ENCODE assay signal across 8 cellular contexts in genomic region chr2:60550151-60550983, GRCh38. TPM values are rescaled to one million over a fixed set of nuclear protein-coding genes. Genes with fewer than 3 reads are reported as not detected.
DNase-seq lines count a peak whose midpoint lies in the region; ATAC-seq and TF ChIP-seq lines count a peak whose summit lies in the region.

No MANE protein-coding gene starts in this region.

- H3K9me3 Mint-ChIP-seq in dendritic cell treated with granulocyte-macrophage colony-stimulating factor and Interleukin-4, amounts not matched to agents 40 ng/mL and 50 ng/mL, for 4 days = no peaks in the 10 kb centered on the region

- no peaks in the 10 kb centered on the region for H3K36me3 ChIP-seq in liver (ENCODE audit: control insufficient read depth in 4 of 4, insufficient read depth in 3 of 4, low read depth in 1 of 4, low read length in 3 of 4)

- no peaks in the 10 kb centered on the region for H3K27me3 Mint-ChIP-seq in dendritic cell treated with granulocyte-macrophage colony-stimulating factor and Interleukin-4, amounts not matched to agents 40 ng/mL and 50 ng/mL, for 4 days

- TF ChIP-seq CTCF in liver (IDR thresholded peaks at IDR 0.05; ENCODE audit: low read depth, low read length, missing input control) = peak; percentile 61

- peak overlapping the region; percentile 94 for H3K4me3 Mint-ChIP-seq in dendritic cell treated with granulocyte-macrophage colony-stimulating factor and Interleukin-4, amounts not matched to agents 40 ng/mL and 50 ng/mL, for 4 days

- peak overlapping the region; percentile 88 for H3K27ac Mint-ChIP-seq in dendritic cell treated with granulocyte-macrophage colony-stimulating factor and Interleukin-4, amounts not matched to agents 40 ng/mL and 50 ng/mL, for 4 days

- peak overlapping the region; percentile 76 to 94 (median 79) for H3K4me3 ChIP-seq in liver (ENCODE audit: low read depth in 1 of 3, low read length in 3 of 3)

- peaks cover 27 to 55% (median 40%) of the 10 kb centered on the region in 4 donors for H3K4me1 ChIP-seq in liver (ENCODE audit: control insufficient read depth in 4 of 4, insufficient read depth in 4 of 4, low read length in 3 of 4)

- no peaks in the 10 kb centered on the region for H3K9me3 ChIP-seq in liver (ENCODE audit: control insufficient read depth in 4 of 4, low read length in 3 of 4)

- peak; percentile 89 for TF ChIP-seq RAD21 in liver (IDR thresholded peaks at IDR 0.05)

- peak overlapping the region in 1 of 2 donors; percentile 22 for H3K9ac ChIP-seq in liver (ENCODE audit: low read depth in 1 of 2, low read length in 2 of 2)

- peak; percentile 86 for DNase-seq in AG20443 (ENCODE audit: low spot score)
- DNase-seq in NCI-H1694 treated with DMSO at 0.1 percent for 48 hours (lab: John Stamatoyannopoulos, UW) = peak; percentile 88
- peak; percentile 56 for DNase-seq in T1000 (lab: John Stamatoyannopoulos, UW)
- peak; percentile 62 for DNase-seq in stimulated activated naive CD8-positive, alpha-beta T cell treated with anti-CD3 and anti-CD28 coated beads, Interleukin-15, Interleukin-2, amounts not matched to agents 100 U/mL and 50 U/mL, for 24 hours

- H3K4me1 Mint-ChIP-seq in dendritic cell treated with granulocyte-macrophage colony-stimulating factor and Interleukin-4, amounts not matched to agents 40 ng/mL and 50 ng/mL, for 4 days (ENCODE audit: low read depth) = peaks cover 47% of the 10 kb centered on the region

- no peaks in the 10 kb centered on the region for H3K27me3 ChIP-seq in liver (ENCODE audit: control insufficient read depth in 4 of 4, insufficient read depth in 4 of 4, low read length in 3 of 4)

- H3K27ac ChIP-seq in liver (ENCODE audit: low read depth in 1 of 2, low read length in 2 of 2) = peak overlapping the region in 1 of 2 donors; percentile 25

- peaks cover 64% of the 10 kb centered on the region for H3K36me3 Mint-ChIP-seq in dendritic cell treated with granulocyte-macrophage colony-stimulating factor and Interleukin-4, amounts not matched to agents 40 ng/mL and 50 ng/mL, for 4 days (ENCODE audit: low read depth)

- ATAC-seq in GM18517 (IDR thresholded peaks at IDR 0.05; ENCODE audit: unreplicated experiment) (peak; percentile 57), HG03025 (IDR thresholded peaks at IDR 0.05; ENCODE audit: low FRiP score, unreplicated experiment) (peak; percentile 48)
- peak; percentile 60 for ATAC-seq in stimulated activated naive CD8-positive, alpha-beta T cell treated with anti-CD3 and anti-CD28 coated beads, Interleukin-15, Interleukin-2, amounts not matched to agents 100 U/mL and 50 U/mL, for 24 hours

- intact Hi-C loops in dendritic cell treated with granulocyte-macrophage colony-stimulating factor and Interleukin-4, amounts not matched to agents 40 ng/mL and 50 ng/mL, for 4 days (cut with micrococcal nuclease) = loop anchor here (1.0 to 10.0 kb wide), 5 partner anchors 116 to 1786 kb away; no protein-coding TSS in a partner anchor

- 3% methylated on average over 65 of the region's 65 CpGs for WGBS in liver

TF ChIP-seq in liver, 16 proteins besides CTCF, POLR2A, EP300 and RAD21:
- TF ChIP-seq ATF3 (IDR thresholded peaks at IDR 0.05) (no peak), EGR1 (IDR thresholded peaks at IDR 0.05; ENCODE audit: low read depth in 2 of 2) (no peak), YY1 (IDR thresholded peaks at IDR 0.05) (peak; percentile 31)
TF ChIP-seq in liver: peak in this region for 1.

RNA-seq across cellular contexts. Expression of gene BCL11A, which starts 3.1 kb away (rescaled TPM):
- total RNA-seq in liver = 1 to 10 TPM in 1 of 2 donors, under 1 TPM in 1; 0.50 to 8.5 TPM
- under 1 TPM; 0.08 to 0.43 TPM for polyA plus RNA-seq in liver
